8 cellular contexts compared by ENCODE assay signal in the genomic region with DNA sequence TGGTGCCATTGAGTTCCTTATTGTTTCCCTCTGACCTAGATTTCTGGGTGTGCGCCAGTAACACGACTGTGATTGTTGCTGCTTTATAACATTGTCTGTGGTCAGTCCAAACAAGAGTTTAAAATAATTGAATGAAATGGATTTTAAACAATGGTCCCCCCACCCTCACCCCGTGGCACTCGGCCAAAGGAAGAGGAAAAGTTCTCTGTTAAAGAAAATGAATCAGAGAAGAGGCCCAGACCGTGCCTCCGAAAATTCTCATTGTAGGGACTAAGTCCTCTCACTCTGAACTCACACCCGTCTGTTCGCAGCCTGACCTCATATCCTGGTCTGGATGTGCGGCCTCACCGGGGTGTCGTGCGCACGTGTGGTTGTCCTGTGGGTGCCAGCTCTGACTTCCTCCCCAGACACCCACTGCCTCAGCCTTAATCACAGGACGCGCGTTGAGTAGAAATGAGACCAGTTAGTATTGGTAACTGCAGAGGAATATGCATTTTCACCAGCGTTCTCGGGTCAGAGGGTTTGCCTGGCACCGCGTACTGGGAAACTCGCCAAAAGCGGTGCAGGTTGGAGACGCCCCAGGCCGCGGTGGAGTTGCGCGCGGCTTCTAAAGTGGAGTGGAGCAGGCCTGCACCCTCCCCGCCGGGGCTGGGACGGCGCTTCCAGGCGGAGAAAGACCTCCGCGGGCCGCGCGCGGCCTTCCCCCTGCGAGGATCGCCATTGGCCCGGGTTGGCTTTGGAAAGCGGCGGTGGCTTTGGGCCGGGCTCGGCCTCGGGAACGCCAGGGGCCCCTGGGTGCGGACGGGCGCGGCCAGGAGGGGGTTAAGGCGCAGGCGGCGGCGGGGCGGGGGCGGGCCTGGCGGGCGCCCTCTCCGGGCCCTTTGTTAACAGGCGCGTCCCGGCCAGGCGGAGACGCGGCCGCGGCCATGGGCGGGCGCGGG. TPM values are rescaled to one million over a fixed set of nuclear protein-coding genes. Genes with fewer than 3 reads are reported as not detected.
A peak's percentile ranks its signal among the peaks of the same experiment; 100 is the strongest.
DNase-seq lines count a peak whose midpoint lies in the region; ATAC-seq and TF ChIP-seq lines count a peak whose summit lies in the region.

Gene ABL1 (plus strand): TSS at position 884 of the 941 bp plus-strand sequence. CDS start 193 bp downstream, outside the sequence.

- no peaks in the 10 kb centered on the region for H3K9me3 ChIP-seq in lower lobe of right lung

- peak within 1 kb of the TSS; percentile 82 for H3K27ac Mint-ChIP-seq in activated CD4-positive, alpha-beta memory T cell treated with anti-CD3 and anti-CD28 coated beads, Interleukin-2, amount 10 ng/mL, durations not matched to agents 7 days and 5 days

- H3K36me3 Mint-ChIP-seq in activated CD4-positive, alpha-beta memory T cell treated with anti-CD3 and anti-CD28 coated beads, Interleukin-2, amount 10 ng/mL, durations not matched to agents 7 days and 5 days (ENCODE audit: low read depth): no peaks in the 10 kb centered on the region

- H3K4me3 ChIP-seq in lower lobe of right lung: peak within 1 kb of the TSS; percentile 72

- H3K27me3 ChIP-seq in lower lobe of right lung (ENCODE audit: low read depth): no peaks in the 10 kb centered on the region

- POLR2A ChIA-PET in activated CD4-positive, alpha-beta memory T cell treated with anti-CD3 and anti-CD28 coated beads, Interleukin-2, amount 10 ng/mL, durations not matched to agents 7 days and 5 days (lab: Charles Lee): no interaction called here

- H3K27me3 Mint-ChIP-seq in activated CD4-positive, alpha-beta memory T cell treated with anti-CD3 and anti-CD28 coated beads, Interleukin-2, amount 10 ng/mL, durations not matched to agents 7 days and 5 days: peaks cover 19% of the 10 kb centered on the region

- no peaks in the 10 kb centered on the region for H3K9me3 Mint-ChIP-seq in activated CD4-positive, alpha-beta memory T cell treated with anti-CD3 and anti-CD28 coated beads, Interleukin-2, amount 10 ng/mL, durations not matched to agents 7 days and 5 days

- H3K4me1 Mint-ChIP-seq in activated CD4-positive, alpha-beta memory T cell treated with anti-CD3 and anti-CD28 coated beads, Interleukin-2, amount 10 ng/mL, durations not matched to agents 7 days and 5 days: peaks cover 20% of the 10 kb centered on the region

- CTCF ChIA-PET in activated CD4-positive, alpha-beta memory T cell treated with anti-CD3 and anti-CD28 coated beads, Interleukin-2, amount 10 ng/mL, durations not matched to agents 7 days and 5 days (lab: Charles Lee): no interaction called here

- TF ChIP-seq CTCF in lower lobe of right lung (IDR thresholded peaks at IDR 0.05): no peak

- DNase-seq in ACHN: peak; percentile 79
- DNase-seq in NCI-H526 treated with DMSO at 0.1 percent for 48 hours (lab: John Stamatoyannopoulos, UW): peak; percentile 47
- peak; percentile 72 for DNase-seq in activated CD4-positive, alpha-beta memory T cell treated with anti-CD3 and anti-CD28 coated beads, Interleukin-2, amount 10 ng/mL, durations not matched to agents 7 days and 5 days
- peak; percentile 83 for DNase-seq in ecto neural progenitor cell (ENCODE audit: low spot score)
- DNase-seq in lower lobe of right lung: peak; percentile 80
- peak; percentile 16 for DNase-seq in stimulated activated CD8-positive, alpha-beta memory T cell treated with anti-CD3 and anti-CD28 coated beads, Interleukin-12 subunit alpha, Interleukin-12 subunit beta, amount 100 ng/mL, for 1 hour (ENCODE audit: low read depth)

- H3K27ac ChIP-seq in lower lobe of right lung: peak within 1 kb of the TSS; percentile 88

- peaks cover 49% of the 10 kb centered on the region for H3K4me1 ChIP-seq in lower lobe of right lung

- peak within 1 kb of the TSS; percentile 91 for H3K4me3 Mint-ChIP-seq in activated CD4-positive, alpha-beta memory T cell treated with anti-CD3 and anti-CD28 coated beads, Interleukin-2, amount 10 ng/mL, durations not matched to agents 7 days and 5 days

- peak; percentile 71 for ATAC-seq in GM18868 (IDR thresholded peaks at IDR 0.05; ENCODE audit: unreplicated experiment)
- peak; percentile 75 for ATAC-seq in HG03175 (IDR thresholded peaks at IDR 0.05; ENCODE audit: unreplicated experiment)
- peak; percentile 92 to 95 for ATAC-seq in lower lobe of right lung

- intact Hi-C loops in lower lobe of right lung (cut with DNase I): no loop called here

- no peaks in the 10 kb centered on the region for H3K36me3 ChIP-seq in lower lobe of right lung

- in situ Hi-C loops in ACHN (cut with HindIII; ENCODE audit: low pct_ligation_motif_present, low pct_unique_long_range_greater_than_20kb, low sequenced_read_pairs): no loop called here

RNA-seq across cellular contexts. Expression of gene ABL1, which starts in this region (rescaled TPM):
- total RNA-seq in activated CD4-positive, alpha-beta memory T cell treated with anti-CD3 and anti-CD28 coated beads, Interleukin-2, amount 10 ng/mL, durations not matched to agents 7 days and 5 days: 10 to 100 TPM; 30.8 to 31.4 TPM
- 50.2 TPM for total RNA-seq in lower lobe of right lung

Comparison
In these comparisons a context has a peak if more than half of its experiments do, and no peak if none do; other contexts are left out.
1. Peak in every context shown above with its lines: DNase-seq, ATAC-seq, H3K4me3 ChIP-seq and H3K27ac ChIP-seq.
2. DNase-seq: peak in every context shown above with its lines; median percentile 83 in ecto neural progenitor cell; 80 in lower lobe of right lung; 79 in ACHN; 72 in activated CD4-positive, alpha-beta memory T cell treated with anti-CD3 and anti-CD28 coated beads, Interleukin-2, amount 10 ng/mL, durations not matched to agents 7 days and 5 days; 47 in NCI-H526 treated with DMSO at 0.1 percent for 48 hours; 16 in stimulated activated CD8-positive, alpha-beta memory T cell treated with anti-CD3 and anti-CD28 coated beads, Interleukin-12 subunit alpha, Interleukin-12 subunit beta, amount 100 ng/mL, for 1 hour.